Comparison of ENCODE assay signal across 8 cellular contexts in the genomic region with DNA sequence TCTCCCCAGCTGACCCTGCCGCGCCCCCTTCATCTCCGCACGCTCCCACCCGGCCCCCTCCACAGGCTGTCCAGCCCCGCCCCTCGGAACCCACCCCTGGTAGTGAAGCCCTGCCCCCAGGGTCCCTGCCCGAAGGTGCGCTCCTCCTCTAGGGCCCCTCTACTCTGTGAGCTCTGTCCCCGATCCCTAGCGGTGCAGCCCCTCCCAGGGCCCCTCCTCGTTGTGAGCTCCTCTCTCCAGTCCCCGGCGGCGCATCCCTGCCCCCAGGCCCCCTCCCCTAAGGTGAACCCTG. TPM values are rescaled to one million over a fixed set of nuclear protein-coding genes. Genes with fewer than 3 reads are reported as not detected.
DNase-seq lines count a peak whose midpoint lies in the region; ATAC-seq and TF ChIP-seq lines count a peak whose summit lies in the region.

No MANE protein-coding gene starts in this region.

- H3K36me3 ChIP-seq in thymus (ENCODE audit: control insufficient read depth, insufficient read depth), result no peaks in the 10 kb centered on the region

- H3K4me1 Mint-ChIP-seq in activated CD4-positive, alpha-beta T cell treated with anti-CD3 and anti-CD28 coated beads, Interleukin-2, amount 10 ng/mL, durations not matched to agents 24 days and 14 days, result peaks cover 19% of the 10 kb centered on the region
- peaks cover 15% of the 10 kb centered on the region for H3K4me1 Mint-ChIP-seq in memory B cell

- H3K4me3 ChIP-seq in choroid plexus epithelial cell (ENCODE audit: low read depth, low read length) (peak overlapping the region; percentile 44), thymus (ENCODE audit: low read length) (peak overlapping the region; percentile 53)

- H3K27ac Mint-ChIP-seq in activated CD4-positive, alpha-beta T cell treated with anti-CD3 and anti-CD28 coated beads, Interleukin-2, amount 10 ng/mL, durations not matched to agents 24 days and 14 days, result no peak overlapping the region
- H3K27ac Mint-ChIP-seq in memory B cell, result no peak overlapping the region

- DNase-seq in activated CD4-positive, alpha-beta T cell treated with anti-CD3 and anti-CD28 coated beads, Interleukin-2, amount 10 ng/mL, durations not matched to agents 24 days and 14 days, result no peak
- no peak for DNase-seq in activated CD4-positive, alpha-beta T cell treated with anti-CD3 and anti-CD28 coated beads, Interleukin-2, amount 50 U/mL, for 48 hours
- no peak for DNase-seq in choroid plexus epithelial cell (ENCODE audit: low read depth)
- no peak for DNase-seq in memory B cell (ENCODE audit: low spot score in 2 of 2)
- DNase-seq in T1000 (lab: John Stamatoyannopoulos, UW), result no peak
- no peak for DNase-seq in hypothalamus (lab: John Stamatoyannopoulos, UW)

- TF ChIP-seq CTCF in choroid plexus epithelial cell (conservative IDR thresholded peaks at IDR 0.05; ENCODE audit: low read depth, low read length), result no peak

- peaks cover 2% of the 10 kb centered on the region for H3K4me1 ChIP-seq in thymus (ENCODE audit: control insufficient read depth, insufficient read depth, low read length)

- no peaks in the 10 kb centered on the region for H3K9me3 Mint-ChIP-seq in activated CD4-positive, alpha-beta T cell treated with anti-CD3 and anti-CD28 coated beads, Interleukin-2, amount 10 ng/mL, durations not matched to agents 24 days and 14 days
- no peaks in the 10 kb centered on the region for H3K9me3 Mint-ChIP-seq in memory B cell

- peaks cover 4% of the 10 kb centered on the region for H3K36me3 Mint-ChIP-seq in activated CD4-positive, alpha-beta T cell treated with anti-CD3 and anti-CD28 coated beads, Interleukin-2, amount 10 ng/mL, durations not matched to agents 24 days and 14 days (ENCODE audit: low read depth)
- H3K36me3 Mint-ChIP-seq in memory B cell, result no peaks in the 10 kb centered on the region

- 2% methylated on average over 15 of the region's 15 CpGs for WGBS in thymus

- peaks cover 41% of the 10 kb centered on the region for H3K27me3 Mint-ChIP-seq in activated CD4-positive, alpha-beta T cell treated with anti-CD3 and anti-CD28 coated beads, Interleukin-2, amount 10 ng/mL, durations not matched to agents 24 days and 14 days
- peaks cover 5% of the 10 kb centered on the region for H3K27me3 Mint-ChIP-seq in memory B cell

- peak; percentile 16 for ATAC-seq in memory B cell (ENCODE audit: low read depth)
- no peak for ATAC-seq in GM18861 (IDR thresholded peaks at IDR 0.05; ENCODE audit: unreplicated experiment)

- peaks cover 3% of the 10 kb centered on the region for H3K9me3 ChIP-seq in thymus (ENCODE audit: control insufficient read depth)

- H3K27ac ChIP-seq in thymus (ENCODE audit: low read depth), result no peak overlapping the region

- peak overlapping the region; percentile 75 for H3K4me3 Mint-ChIP-seq in activated CD4-positive, alpha-beta T cell treated with anti-CD3 and anti-CD28 coated beads, Interleukin-2, amount 10 ng/mL, durations not matched to agents 24 days and 14 days
- peak overlapping the region; percentile 67 for H3K4me3 Mint-ChIP-seq in memory B cell

- intact Hi-C loops in activated CD4-positive, alpha-beta T cell treated with anti-CD3 and anti-CD28 coated beads, Interleukin-2, amount 10 ng/mL, durations not matched to agents 24 days and 14 days (cut with micrococcal nuclease), result loop anchor here (10.0 kb wide), 2 partner anchors 1025 to 1085 kb away; no protein-coding TSS in a partner anchor

- peaks cover 33% of the 10 kb centered on the region for H3K27me3 ChIP-seq in thymus (ENCODE audit: control insufficient read depth, insufficient read depth)

RNA-seq across cellular contexts. Expression of a gene that starts 0.7 kb away (rescaled TPM):
- not detected in 2 replicates for total RNA-seq in activated CD4-positive, alpha-beta T cell treated with anti-CD3 and anti-CD28 coated beads, Interleukin-2, amount 10 ng/mL, durations not matched to agents 24 days and 14 days
- polyA plus RNA-seq in thymus, result 1.2 TPM

RNA-seq across cellular contexts. Expression of a gene that starts 18.6 kb away (rescaled TPM):
- 17.7 and 18.3 TPM in 2 replicates for total RNA-seq in activated CD4-positive, alpha-beta T cell treated with anti-CD3 and anti-CD28 coated beads, Interleukin-2, amount 10 ng/mL, durations not matched to agents 24 days and 14 days
- polyA plus RNA-seq in thymus, result 26.7 TPM

RNA-seq across cellular contexts. Expression of a gene that starts 18.8 kb away (rescaled TPM):
- total RNA-seq in activated CD4-positive, alpha-beta T cell treated with anti-CD3 and anti-CD28 coated beads, Interleukin-2, amount 10 ng/mL, durations not matched to agents 24 days and 14 days, result 64.4 and 76.8 TPM in 2 replicates
- 30.0 TPM for polyA plus RNA-seq in thymus
